In the genomic region with DNA sequence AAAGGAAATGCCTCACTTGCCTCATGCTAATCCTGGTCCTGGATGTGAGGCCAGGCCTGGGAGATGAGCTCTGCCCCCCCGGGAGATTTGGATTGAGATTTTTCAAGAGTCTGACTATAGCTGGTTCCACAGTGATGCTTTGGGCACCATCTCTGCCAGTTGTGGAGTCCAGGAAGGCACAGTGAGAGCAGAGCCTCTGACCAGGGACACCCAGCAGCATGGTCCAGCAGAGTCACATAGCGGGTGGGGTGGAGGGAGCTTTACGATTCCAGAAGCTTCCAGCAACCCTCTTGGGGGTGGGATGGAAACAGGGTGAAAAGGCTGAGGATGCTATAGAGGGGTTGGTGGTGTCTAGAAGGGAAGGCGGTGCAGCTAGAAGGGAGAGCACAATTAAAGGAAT, we compare ENCODE assay signal across 39 cellular contexts. TPM values are rescaled to one million over a fixed set of nuclear protein-coding genes. Genes with fewer than 3 reads are reported as not detected.
"Had no signal": no experiment of that assay in that cellular context is flagged by ENCODE, and none has a peak within 500 bp of the region (broad histone marks: within the 10 kb centered on the region; RNA-seq: fewer than 3 reads in every experiment).

No MANE protein-coding gene starts in this region.

- H3K27ac ChIP-seq: KMS-11 had no signal

- H3K9me3 ChIP-seq: MG63 had no signal

- H3K4me3 ChIP-seq: MG63 had no signal

- H3K36me3 ChIP-seq: MG63 had no signal

- DNase-seq: Karpas-422, Kasumi-1, MG63, MM.1S, MV-4-11, NCI-H1048, NCI-H1092, NCI-H1092 treated with DMSO at 0.1 percent for 48 hours, NCI-H1105, NCI-H1105 treated with DMSO at 0.1 percent for 48 hours, NCI-H1417, NCI-H1417 treated with DMSO at 0.1 percent for 48 hours, NCI-H1436, NCI-H1436 treated with DMSO at 0.1 percent for 48 hours, NCI-H146, NCI-H1694, NCI-H1694 treated with DMSO at 0.1 percent for 48 hours, NCI-H187, NCI-H187 treated with DMSO at 0.1 percent for 48 hours, NCI-H1930, NCI-H2029, NCI-H2029 treated with DMSO at 0.1 percent for 48 hours, NCI-H2081, NCI-H2081 treated with DMSO at 0.1 percent for 48 hours, NCI-H2107, NCI-H2171, NCI-H2171 treated with DMSO at 0.1 percent for 48 hours, NCI-H2227 treated with DMSO at 0.1 percent for 48 hours, NCI-H226, NCI-H345, NCI-H446, NCI-H446 treated with DMSO at 0.1 percent for 48 hours, NCI-H510A, NCI-H510A treated with DMSO at 0.1 percent for 48 hours had no signal

RNA-seq across cellular contexts. Expression of gene SLC32A1, which starts 8.7 kb away (rescaled TPM):
- total RNA-seq: LHCN-M2, M059J, MCF 10A, NCI-H460 had no signal
